Comparison of ENCODE assay signal across 8 cellular contexts in the genomic region with DNA sequence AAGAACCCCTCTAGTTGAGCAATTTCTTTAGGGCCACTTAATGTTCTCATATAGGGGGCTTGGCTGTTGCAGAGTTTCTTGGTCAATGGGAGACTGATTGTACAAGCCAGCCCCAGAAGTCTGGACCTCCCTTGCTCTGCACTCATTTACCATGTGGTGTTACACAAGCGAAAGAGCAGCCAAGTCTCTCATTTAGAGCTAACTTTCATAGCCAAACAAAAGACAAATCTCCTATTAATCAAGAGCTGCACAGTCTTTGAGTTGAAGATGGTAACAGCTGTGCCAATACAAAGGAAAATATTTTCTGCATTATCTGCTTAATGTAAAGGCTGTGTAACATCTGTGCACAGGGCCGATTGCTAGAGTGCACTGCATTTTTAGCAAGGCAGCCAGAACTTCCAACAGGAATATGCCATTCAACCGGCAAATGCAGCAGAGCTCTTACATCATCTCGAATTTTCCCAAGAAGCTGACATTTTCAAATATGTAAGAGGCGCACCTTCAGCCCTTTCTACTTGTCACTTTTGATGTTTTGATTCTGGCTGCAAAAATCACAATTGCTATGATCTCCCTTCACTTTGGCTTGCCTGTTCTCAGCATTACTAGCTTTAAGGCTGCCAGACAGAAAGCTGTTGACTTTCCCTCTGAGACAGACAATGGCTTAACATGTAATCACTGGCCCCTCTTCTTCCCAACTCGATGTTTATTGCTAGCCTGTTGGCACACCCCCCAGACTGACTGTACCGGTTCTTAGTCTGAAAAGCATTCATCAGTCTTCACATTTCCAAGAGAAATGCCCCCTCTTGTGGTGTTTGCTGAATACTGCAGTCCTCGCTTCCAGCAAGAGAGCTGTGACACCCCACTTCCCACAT.
DNase-seq lines count a peak whose midpoint lies in the region; ATAC-seq and TF ChIP-seq lines count a peak whose summit lies in the region.

No MANE protein-coding gene starts in this region.

- no peaks in the 10 kb centered on the region for H3K79me1 ChIP-seq in neuronal stem cell (ENCODE audit: low read depth, low read length)

- H4K8ac ChIP-seq in neuronal stem cell (ENCODE audit: low read depth, low read length) = no peak overlapping the region

- no peaks in the 10 kb centered on the region for H3K36me3 ChIP-seq in KMS-11 (ENCODE audit: insufficient read depth)
- no peaks in the 10 kb centered on the region for H3K36me3 ChIP-seq in neuronal stem cell (replicated peaks in 1 of 2; ENCODE audit: control insufficient read depth in 2 of 2, insufficient read depth in 2 of 2, low read length in 2 of 2)
- no peaks in the 10 kb centered on the region for H3K36me3 ChIP-seq in subcutaneous abdominal adipose tissue (ENCODE audit: control insufficient read depth in 5 of 5, insufficient read depth in 5 of 5, low read length in 5 of 5)

- H3K27ac ChIP-seq in KMS-11 (no peak overlapping the region), neuronal stem cell (replicated peaks; ENCODE audit: low read length) (no peak overlapping the region), subcutaneous abdominal adipose tissue (ENCODE audit: low read depth, low read length) (peak overlapping the region; percentile 52)

- H3K4me2 ChIP-seq in KMS-11 (no peak overlapping the region), neuronal stem cell (ENCODE audit: insufficient read depth, low read length, poor library complexity, severe bottlenecking) (no peak overlapping the region)

- no peak overlapping the region for H2BK120ac ChIP-seq in neuronal stem cell (ENCODE audit: low read depth, low read length)

- no peaks in the 10 kb centered on the region for H4K20me1 ChIP-seq in KMS-11 (ENCODE audit: insufficient read depth)

- H3K23ac ChIP-seq in neuronal stem cell (ENCODE audit: low read depth, low read length, poor library complexity) = no peak overlapping the region

- H3K27me3 ChIP-seq in KMS-11 (ENCODE audit: insufficient read depth, low read depth) (no peaks in the 10 kb centered on the region), neuronal stem cell (ENCODE audit: control insufficient read depth in 3 of 3, insufficient read depth in 3 of 3, low read depth in 1 of 3, low read length in 3 of 3) (peaks cover 0 to 5% (median 0%) of the 10 kb centered on the region in 3 experiments), subcutaneous abdominal adipose tissue (ENCODE audit: control insufficient read depth in 5 of 5, insufficient read depth in 4 of 5, low read length in 5 of 5) (no peaks in the 10 kb centered on the region)

- ATAC-seq in GM21786 (IDR thresholded peaks at IDR 0.05; ENCODE audit: unreplicated experiment) = peak; percentile 87

- no peaks in the 10 kb centered on the region for H3K9me3 ChIP-seq in neuronal stem cell (replicated peaks in 1 of 2; ENCODE audit: control insufficient read depth in 2 of 2, insufficient read depth in 1 of 2, low read depth in 1 of 2, low read length in 2 of 2)
- H3K9me3 ChIP-seq in subcutaneous abdominal adipose tissue (ENCODE audit: control insufficient read depth in 5 of 5, low read length in 5 of 5) = no peaks in the 10 kb centered on the region

- no peak overlapping the region for H3K4ac ChIP-seq in neuronal stem cell (ENCODE audit: low read length)

- H3K9ac ChIP-seq in KMS-11 (no peak overlapping the region), neuronal stem cell (ENCODE audit: low read depth, low read length, poor library complexity) (no peak overlapping the region), subcutaneous abdominal adipose tissue (ENCODE audit: low read length in 5 of 5) (peak overlapping the region in 1 of 5 donors; percentile 4)

- no peak overlapping the region for H3K18ac ChIP-seq in neuronal stem cell (ENCODE audit: low read length)

- DNase-seq in ELF-1 (ENCODE audit: low read depth, low spot score) = peak; percentile 83
- DNase-seq in activated T-helper 1 cell treated with Interleukin-2 at 50 U/mL for 16 hours (ENCODE audit: low read depth) = peak; percentile 20
- peak; percentile 91 for DNase-seq in fibroblast of pulmonary artery (ENCODE audit: low read depth)
- DNase-seq in neuronal stem cell (ENCODE audit: low spot score) = peak; percentile 71

- H2BK12ac ChIP-seq in neuronal stem cell (ENCODE audit: low read length) = no peak overlapping the region

- H4K91ac ChIP-seq in neuronal stem cell (ENCODE audit: low read depth, low read length, poor library complexity) = no peak overlapping the region

- no peak overlapping the region for H3K14ac ChIP-seq in neuronal stem cell (ENCODE audit: low read length)

- no peak overlapping the region for H2BK15ac ChIP-seq in neuronal stem cell (ENCODE audit: low read length)

- no CpG with 5 or more reads among the region's 8 CpGs for WGBS in neuronal stem cell (ENCODE audit: extremely low coverage in 2 of 2, insufficient read length in 2 of 2, insufficient replicate concordance in 1 of 2), 2 donors

- peak overlapping the region; percentile 18; the same call in 1 of the 2 replicates for H2AFZ ChIP-seq in KMS-11 (ENCODE audit: low read depth)
- peak overlapping the region; percentile 60 for H2AFZ ChIP-seq in neuronal stem cell (ENCODE audit: low read length)

- H2BK5ac ChIP-seq in neuronal stem cell (ENCODE audit: low read length) = no peak overlapping the region

- H3K4me1 ChIP-seq in KMS-11 (ENCODE audit: low read depth, poor library complexity, severe bottlenecking) (no peaks in the 10 kb centered on the region), neuronal stem cell (ENCODE audit: control insufficient read depth in 2 of 2, insufficient read depth in 1 of 2, low read depth in 1 of 2, low read length in 2 of 2) (peaks cover 0 to 7% of the 10 kb centered on the region in 2 donors), subcutaneous abdominal adipose tissue (ENCODE audit: control insufficient read depth in 5 of 5, insufficient read depth in 5 of 5, low read length in 5 of 5) (peaks cover 2 to 13% (median 9%) of the 10 kb centered on the region in 5 donors)

- H2AK5ac ChIP-seq in neuronal stem cell (ENCODE audit: low read depth, low read length) = no peak overlapping the region

- H3K79me2 ChIP-seq in KMS-11 (ENCODE audit: insufficient read depth, low read depth) = no peaks in the 10 kb centered on the region

- no peak overlapping the region for H3K4me3 ChIP-seq in KMS-11 (IDR thresholded peaks at IDR 0.05; ENCODE audit: insufficient read depth, low read depth, low read length)
- H3K4me3 ChIP-seq in fibroblast of pulmonary artery (replicated peaks; ENCODE audit: low read depth, low read length) = no peak overlapping the region
- H3K4me3 ChIP-seq in neuronal stem cell (ENCODE audit: low read length in 2 of 2) = no peak overlapping the region
- H3K4me3 ChIP-seq in subcutaneous abdominal adipose tissue (ENCODE audit: low read depth in 1 of 5, low read length in 5 of 5) = peak overlapping the region in 4 of 5 donors; percentile 23 to 52 (median 42)

- peak; percentile 94 for TF ChIP-seq CTCF in KMS-11 (conservative IDR thresholded peaks at IDR 0.05; ENCODE audit: low read depth, low read length)
- TF ChIP-seq CTCF in fibroblast of pulmonary artery (IDR thresholded peaks at IDR 0.05; ENCODE audit: low read length, missing control alignments) = peak; percentile 96

TF ChIP-seq in PFSK-1, 5 proteins besides CTCF, POLR2A, EP300 and RAD21:
- TF ChIP-seq FOXP2 (optimal IDR thresholded peaks at IDR 0.05; ENCODE audit: borderline replicate concordance, extremely low read depth, extremely low read length, insufficient read depth) (no peak), SIN3A (IDR thresholded peaks at IDR 0.05; ENCODE audit: borderline replicate concordance, insufficient read depth, low read length) (0 out of 2 replicates have a peak, but pooled peaks have one; percentile 25), TAF1 (IDR thresholded peaks at IDR 0.05; ENCODE audit: borderline replicate concordance, insufficient read depth, low read length) (no peak), POLR2AphosphoS5 (IDR thresholded peaks at IDR 0.05; ENCODE audit: low read depth, low read length) (no peak)
- TF ChIP-seq, protein P1, sequence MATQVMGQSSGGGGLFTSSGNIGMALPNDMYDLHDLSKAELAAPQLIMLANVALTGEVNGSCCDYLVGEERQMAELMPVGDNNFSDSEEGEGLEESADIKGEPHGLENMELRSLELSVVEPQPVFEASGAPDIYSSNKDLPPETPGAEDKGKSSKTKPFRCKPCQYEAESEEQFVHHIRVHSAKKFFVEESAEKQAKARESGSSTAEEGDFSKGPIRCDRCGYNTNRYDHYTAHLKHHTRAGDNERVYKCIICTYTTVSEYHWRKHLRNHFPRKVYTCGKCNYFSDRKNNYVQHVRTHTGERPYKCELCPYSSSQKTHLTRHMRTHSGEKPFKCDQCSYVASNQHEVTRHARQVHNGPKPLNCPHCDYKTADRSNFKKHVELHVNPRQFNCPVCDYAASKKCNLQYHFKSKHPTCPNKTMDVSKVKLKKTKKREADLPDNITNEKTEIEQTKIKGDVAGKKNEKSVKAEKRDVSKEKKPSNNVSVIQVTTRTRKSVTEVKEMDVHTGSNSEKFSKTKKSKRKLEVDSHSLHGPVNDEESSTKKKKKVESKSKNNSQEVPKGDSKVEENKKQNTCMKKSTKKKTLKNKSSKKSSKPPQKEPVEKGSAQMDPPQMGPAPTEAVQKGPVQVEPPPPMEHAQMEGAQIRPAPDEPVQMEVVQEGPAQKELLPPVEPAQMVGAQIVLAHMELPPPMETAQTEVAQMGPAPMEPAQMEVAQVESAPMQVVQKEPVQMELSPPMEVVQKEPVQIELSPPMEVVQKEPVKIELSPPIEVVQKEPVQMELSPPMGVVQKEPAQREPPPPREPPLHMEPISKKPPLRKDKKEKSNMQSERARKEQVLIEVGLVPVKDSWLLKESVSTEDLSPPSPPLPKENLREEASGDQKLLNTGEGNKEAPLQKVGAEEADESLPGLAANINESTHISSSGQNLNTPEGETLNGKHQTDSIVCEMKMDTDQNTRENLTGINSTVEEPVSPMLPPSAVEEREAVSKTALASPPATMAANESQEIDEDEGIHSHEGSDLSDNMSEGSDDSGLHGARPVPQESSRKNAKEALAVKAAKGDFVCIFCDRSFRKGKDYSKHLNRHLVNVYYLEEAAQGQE (IDR thresholded peaks at IDR 0.05; ENCODE audit: insufficient read depth in 1 of 2, low read depth in 2 of 2, low read length in 2 of 2) = no peak

Comparison
In these comparisons a context has a peak if more than half of its experiments do, and no peak if none do; other contexts are left out.
1. DNase-seq: peak in every context shown above with its lines; median percentile 91 in fibroblast of pulmonary artery; 83 in ELF-1; 71 in neuronal stem cell; 20 in activated T-helper 1 cell treated with Interleukin-2 at 50 U/mL for 16 hours.
2. H3K4me3 ChIP-seq: peak in subcutaneous abdominal adipose tissue (4 of 5); none in KMS-11 (single experiment), fibroblast of pulmonary artery (single experiment) and neuronal stem cell (0 of 2).